Comparison of ENCODE assay signal across 8 cellular contexts in genomic region chr3:44477312-44478030, GRCh38. TPM values are rescaled to one million over a fixed set of nuclear protein-coding genes. Genes with fewer than 3 reads are reported as not detected.
DNase-seq lines count a peak whose midpoint lies in the region; ATAC-seq, FAIRE-seq and TF ChIP-seq lines count a peak whose summit lies in the region.

ZNF445 (minus strand) TSS chr3:44477670; CDS start chr3:44455549, 22,121 bp downstream.

- peak; percentile 89 for ATAC-seq in HG02759 (IDR thresholded peaks at IDR 0.05; ENCODE audit: unreplicated experiment)

- TF ChIP-seq CTCF in astrocyte of the cerebellum (IDR thresholded peaks at IDR 0.05; ENCODE audit: low read depth, low read length, missing control alignments): no peak
- no peak for TF ChIP-seq CTCF in retinal pigment epithelial cell (conservative IDR thresholded peaks at IDR 0.05; ENCODE audit: low read depth, low read length)

- in situ Hi-C loops in astrocyte of the cerebellum (cut with HindIII; ENCODE audit: low sequenced_read_pairs): no loop called here

- DNase-seq in GM12891 (ENCODE audit: insufficient read length, low spot score) (peak; percentile 75), NCI-H146 (lab: John Stamatoyannopoulos, UW) (peak; percentile 67), T-helper 9 cell (peak; percentile 61), astrocyte of the cerebellum (ENCODE audit: low read depth) (peak; percentile 36), hippocampal formation (lab: John Stamatoyannopoulos, UW) (peak; percentile 76 to 83), retinal pigment epithelial cell (ENCODE audit: low read depth) (peak; percentile 26), cortex of kidney (lab: John Stamatoyannopoulos, UW) (no peak)

- H3K4me3 ChIP-seq in astrocyte of the cerebellum (ENCODE audit: low read depth, low read length) (peak within 1 kb of the TSS; percentile 51), retinal pigment epithelial cell (ENCODE audit: low read length) (peak within 1 kb of the TSS; percentile 60)

- TF ChIP-seq POLR2A in GM12891 (IDR thresholded peaks at IDR 0.05; ENCODE audit: low read depth, low read length): peak; percentile 37; the same call in 1 of the 2 replicates

- peak; percentile 83 for FAIRE-seq in GM12891 (lab: Jason Lieb, UNC)

TF ChIP-seq in GM12891, 5 proteins besides CTCF, POLR2A, EP300 and RAD21:
- TF ChIP-seq PAX5 (IDR thresholded peaks at IDR 0.05; ENCODE audit: insufficient read depth, low read length, severe bottlenecking) (no peak), SPI1 (IDR thresholded peaks at IDR 0.05; ENCODE audit: low read depth, low read length) (no peak), POU2F2 (IDR thresholded peaks at IDR 0.05; ENCODE audit: low read depth, low read length) (no peak), POLR2AphosphoS5 (IDR thresholded peaks at IDR 0.05; ENCODE audit: low read depth, low read length) (peak; percentile 46; the same call in 1 of the 2 replicates), TAF1 (IDR thresholded peaks at IDR 0.05; ENCODE audit: low read depth, low read length) (0 out of 2 replicates have a peak, but pooled peaks have one; percentile 26)

RNA-seq across cellular contexts. Expression of gene ZNF445, which starts in this region (rescaled TPM):
- polyA plus RNA-seq in GM12891 (2012; ENCODE audit: low read depth, missing spikeins): 2.3 TPM
